43 cellular contexts compared by ENCODE assay signal in genomic region chr6:41366150-41366549, GRCh38. TPM values are rescaled to one million over a fixed set of nuclear protein-coding genes. Genes with fewer than 3 reads are reported as not detected.
"Had no signal": no experiment of that assay in that cellular context is flagged by ENCODE, and none has a peak within 500 bp of the region (broad histone marks: within the 10 kb centered on the region; RNA-seq: fewer than 3 reads in every experiment).

No MANE protein-coding gene starts in this region.

- H3K27ac ChIP-seq: adrenal gland, ascending aorta, body of pancreas, brain microvascular endothelial cell, breast epithelium, cardiac muscle cell had no signal

- H3K4me3 ChIP-seq: adrenal gland, ascending aorta, body of pancreas, breast epithelium, cardiac muscle cell had no signal

- H3K36me3 Mint-ChIP-seq: activated naive CD4-positive, alpha-beta T cell treated with anti-CD3 and anti-CD28 coated beads, Interleukin-2, amount 10 ng/mL, durations not matched to agents 7 days and 5 days; activated naive CD8-positive, alpha-beta T cell treated with anti-CD3 and anti-CD28 coated beads for 36 hours; brain had no signal

- H3K9me3 ChIP-seq: body of pancreas, breast epithelium had no signal

- H3K4me1 ChIP-seq: adrenal gland, ascending aorta, breast epithelium had no signal

- H3K27ac Mint-ChIP-seq: activated naive CD4-positive, alpha-beta T cell treated with anti-CD3 and anti-CD28 coated beads for 36 hours; activated naive CD4-positive, alpha-beta T cell treated with anti-CD3 and anti-CD28 coated beads, Interleukin-2, amount 10 ng/mL, durations not matched to agents 7 days and 5 days; activated naive CD4-positive, alpha-beta T cell treated with anti-CD3 and anti-CD28 coated beads, Interleukin-2, amount 50 U/mL, for 24 hours; activated naive CD4-positive, alpha-beta T cell treated with anti-CD3 and anti-CD28 coated beads, Interleukin-2, amount 50 U/mL, for 72 hours; activated naive CD8-positive, alpha-beta T cell; activated naive CD8-positive, alpha-beta T cell treated with anti-CD3 and anti-CD28 coated beads for 36 hours; activated naive CD8-positive, alpha-beta T cell treated with anti-CD3 and anti-CD28 coated beads, Interleukin-2, amount 50 U/mL, for 24 hours; activated T-cell treated with anti-CD3 and anti-CD28 coated beads, Interleukin-2, amount 50 U/mL, for 24 hours; activated T-cell treated with anti-CD3 and anti-CD28 coated beads, Interleukin-2, amount 50 U/mL, for 72 hours; activated T-helper 1 cell treated with anti-CD3 and anti-CD28 coated beads, Interleukin-12 subunit alpha, Interleukin-12 subunit beta, Interleukin-2, Interleukin-4 antibody, amounts not matched to agents 30 ng/mL and 10 ng/mL and 1 ng/mL, durations not matched to agents 14 hours and 24 hours and 36 hours; activated T-helper 17 cell treated with anti-CD3 and anti-CD28 coated beads, Interleukin-2, amount 50 U/mL, for 72 hours; activated T-helper 2 cell treated with anti-CD3 and anti-CD28 coated beads, Interferon-gamma antibody, Interleukin-2, Interleukin-4, amounts not matched to agents 10 μg/mL and 5 μg/mL and 100 μg/mL, durations not matched to agents 14 hours and 24 hours and 36 hours; brain had no signal

- DNase-seq: activated effector memory CD4-positive, alpha-beta T cell treated with anti-CD3 and anti-CD28 coated beads, Interleukin-2, amount 50 U/mL, for 16 hours; activated effector memory CD4-positive, alpha-beta T cell treated with Interleukin-2 at 50 U/mL for 16 hours; activated gamma-delta T cell; activated gamma-delta T cell treated with Interleukin-2 at 50 U/mL for 16 hours; activated naive CD4-positive, alpha-beta T cell; activated naive CD4-positive, alpha-beta T cell treated with anti-CD3 and anti-CD28 coated beads for 36 hours; activated naive CD4-positive, alpha-beta T cell treated with anti-CD3 and anti-CD28 coated beads, Interleukin-2, amount 10 ng/mL, durations not matched to agents 7 days and 5 days; activated naive CD4-positive, alpha-beta T cell treated with anti-CD3 and anti-CD28 coated beads, Interleukin-2, amount 50 U/mL, for 16 hours; activated naive CD4-positive, alpha-beta T cell treated with Interleukin-2 at 50 U/mL for 16 hours; activated naive CD8-positive, alpha-beta T cell treated with anti-CD3 and anti-CD28 coated beads for 36 hours; activated naive CD8-positive, alpha-beta T cell treated with anti-CD3 and anti-CD28 coated beads, Interleukin-2, amount 10 ng/mL, durations not matched to agents 7 days and 5 days; activated naive CD8-positive, alpha-beta T cell treated with anti-CD3 and anti-CD28 coated beads, Interleukin-2, amount 50 U/mL, for 24 hours; activated T-cell treated with anti-CD3 and anti-CD28 coated beads, Interleukin-2, amount 50 U/mL, for 24 hours; activated T-cell treated with anti-CD3 and anti-CD28 coated beads, Interleukin-2, amount 50 U/mL, for 4 hours; activated T-cell treated with anti-CD3 and anti-CD28 coated beads, Interleukin-2, amount 50 U/mL, for 48 hours; activated T-cell treated with anti-CD3 and anti-CD28 coated beads, Interleukin-2, amount 50 U/mL, for 72 hours; adrenal gland; amniotic stem cell; amygdala; anterior cingulate cortex; aorta; body of pancreas; brain microvascular endothelial cell; caudate nucleus; central memory CD4-positive, alpha-beta T cell; cerebellar nuclear complex had no signal

- H3K27me3 ChIP-seq: body of pancreas had no signal

- FAIRE-seq: astrocyte, bronchial epithelial cell had no signal

- H3K36me3 ChIP-seq: adrenal gland, ascending aorta, brain microvascular endothelial cell, breast epithelium, cardiac muscle cell had no signal

- H3K4me3 Mint-ChIP-seq: activated naive CD4-positive, alpha-beta T cell treated with anti-CD3 and anti-CD28 coated beads for 36 hours; activated naive CD4-positive, alpha-beta T cell treated with anti-CD3 and anti-CD28 coated beads, Interleukin-2, amount 10 ng/mL, durations not matched to agents 7 days and 5 days; activated naive CD4-positive, alpha-beta T cell treated with anti-CD3 and anti-CD28 coated beads, Interleukin-2, amount 50 U/mL, for 24 hours; activated naive CD8-positive, alpha-beta T cell; activated naive CD8-positive, alpha-beta T cell treated with anti-CD3 and anti-CD28 coated beads for 36 hours; activated naive CD8-positive, alpha-beta T cell treated with anti-CD3 and anti-CD28 coated beads, Interleukin-2, amount 10 ng/mL, durations not matched to agents 7 days and 5 days; activated naive CD8-positive, alpha-beta T cell treated with anti-CD3 and anti-CD28 coated beads, Interleukin-2, amount 50 U/mL, for 24 hours; activated T-cell treated with anti-CD3 and anti-CD28 coated beads, Interleukin-2, amount 50 U/mL, for 24 hours; activated T-cell treated with anti-CD3 and anti-CD28 coated beads, Interleukin-2, amount 50 U/mL, for 4 hours; activated T-cell treated with anti-CD3 and anti-CD28 coated beads, Interleukin-2, amount 50 U/mL, for 72 hours; activated T-helper 1 cell treated with anti-CD3 and anti-CD28 coated beads, Interleukin-12 subunit alpha, Interleukin-12 subunit beta, Interleukin-2, Interleukin-4 antibody, amounts not matched to agents 30 ng/mL and 10 ng/mL and 1 ng/mL, durations not matched to agents 14 hours and 24 hours and 36 hours; activated T-helper 17 cell treated with anti-CD3 and anti-CD28 coated beads, Interleukin-2, amount 50 U/mL, for 72 hours; brain; central memory CD8-positive, alpha-beta T cell had no signal

- H3K9me3 Mint-ChIP-seq: activated T-cell treated with anti-CD3 and anti-CD28 coated beads, Interleukin-2, amount 50 U/mL, for 72 hours; activated T-helper 17 cell treated with anti-CD3 and anti-CD28 coated beads, Interleukin-2, amount 50 U/mL, for 72 hours; central memory CD8-positive, alpha-beta T cell had no signal

RNA-seq across cellular contexts. Expression of gene NCR2, which starts 30.7 kb away (rescaled TPM):
- total RNA-seq: activated naive CD4-positive, alpha-beta T cell treated with anti-CD3 and anti-CD28 coated beads for 36 hours; activated naive CD4-positive, alpha-beta T cell treated with anti-CD3 and anti-CD28 coated beads, Interleukin-2, amount 50 U/mL, for 72 hours; activated T-cell treated with anti-CD3 and anti-CD28 coated beads, Interleukin-2, amount 50 U/mL, for 4 hours; activated T-cell treated with anti-CD3 and anti-CD28 coated beads, Interleukin-2, amount 50 U/mL, for 72 hours; activated T-helper 1 cell treated with anti-CD3 and anti-CD28 coated beads, Interleukin-12 subunit alpha, Interleukin-12 subunit beta, Interleukin-2, Interleukin-4 antibody, amounts not matched to agents 30 ng/mL and 10 ng/mL and 1 ng/mL, durations not matched to agents 14 hours and 24 hours and 36 hours; activated T-helper 17 cell treated with anti-CD3 and anti-CD28 coated beads, Interleukin-2, amount 50 U/mL, for 72 hours; activated T-helper 2 cell treated with anti-CD3 and anti-CD28 coated beads, Interferon-gamma antibody, Interleukin-2, Interleukin-4, amounts not matched to agents 10 μg/mL and 5 μg/mL and 100 μg/mL, durations not matched to agents 14 hours and 24 hours and 36 hours; adrenal gland; aorta; ascending aorta; astrocyte; body of pancreas; breast epithelium; bronchial epithelial cell; cardiac muscle cell; cardiac septum; cerebellum; chondrocyte had no signal
- polyA plus RNA-seq: adipose tissue, adrenal gland, aorta, cardiac muscle cell had no signal
